13 cellular contexts compared by ENCODE assay signal in genomic region chr1:51863384-51863783, GRCh38. TPM values are rescaled to one million over a fixed set of nuclear protein-coding genes. Genes with fewer than 3 reads are reported as not detected.
DNase-seq lines count a peak whose midpoint lies in the region; ATAC-seq and TF ChIP-seq lines count a peak whose summit lies in the region.
"Had no signal": no experiment of that assay in that cellular context is flagged by ENCODE, and none has a peak within 500 bp of the region (broad histone marks: within the 10 kb centered on the region; RNA-seq: fewer than 3 reads in every experiment).

No MANE protein-coding gene starts in this region.

- no peaks in the 10 kb centered on the region for H3K27me3 Mint-ChIP-seq in CD4-positive, CD25-positive, alpha-beta regulatory T cell
- H3K27me3 Mint-ChIP-seq in T-helper 17 cell: no peaks in the 10 kb centered on the region
- no peaks in the 10 kb centered on the region for H3K27me3 Mint-ChIP-seq in mesothelial cell of epicardium (ENCODE audit: low read depth)

- no peak for TF ChIP-seq CTCF in mesothelial cell of epicardium (IDR thresholded peaks at IDR 0.05; ENCODE audit: unreplicated experiment)

- H3K4me1 ChIP-seq in CD4-positive, CD25-positive, alpha-beta regulatory T cell (ENCODE audit: control insufficient read depth, insufficient read depth, low read length, poor library complexity, severe bottlenecking): peaks cover 17% of the 10 kb centered on the region
- H3K4me1 ChIP-seq: BE2C had no signal

- peak in 2 of 3 donors; percentile 9 to 21 for DNase-seq in CD4-positive, CD25-positive, alpha-beta regulatory T cell
- DNase-seq in T-helper 17 cell (no peak), mesothelial cell of epicardium (ENCODE audit: low spot score in 2 of 2, unreplicated experiment in 2 of 2) (no peak), hippocampal formation (lab: John Stamatoyannopoulos, UW) (no peak), OCI-M2 (lab: John Stamatoyannopoulos, UW; ENCODE audit: unreplicated experiment) (no peak)
- DNase-seq: activated naive CD4-positive, alpha-beta T cell; BE2C; endodermal cell; NCI-H1048; OCI-M1 had no signal

- H3K4me1 Mint-ChIP-seq in CD4-positive, CD25-positive, alpha-beta regulatory T cell: peaks cover 37 to 52% (median 43%) of the 10 kb centered on the region in 4 donors
- H3K4me1 Mint-ChIP-seq in T-helper 17 cell (peaks cover 27% of the 10 kb centered on the region), mesothelial cell of epicardium (no peaks in the 10 kb centered on the region)

- H3K4me3 Mint-ChIP-seq in CD4-positive, CD25-positive, alpha-beta regulatory T cell: peak overlapping the region in 1 of 4 donors; percentile 9
- H3K4me3 Mint-ChIP-seq in T-helper 17 cell (no peak overlapping the region), mesothelial cell of epicardium (no peak overlapping the region)
- H3K4me3 Mint-ChIP-seq: endodermal cell had no signal

- no peaks in the 10 kb centered on the region for H3K36me3 ChIP-seq in CD4-positive, CD25-positive, alpha-beta regulatory T cell (ENCODE audit: control insufficient read depth, insufficient read depth, low read length)
- H3K36me3 ChIP-seq: BE2C had no signal

- no peak overlapping the region for H3K4me3 ChIP-seq in CD4-positive, CD25-positive, alpha-beta regulatory T cell (ENCODE audit: low read depth, low read length)

- H3K9me3 ChIP-seq in CD4-positive, CD25-positive, alpha-beta regulatory T cell (ENCODE audit: control insufficient read depth in 2 of 2, low read length in 2 of 2): no peaks in the 10 kb centered on the region
- H3K9me3 ChIP-seq in T-helper 17 cell (ENCODE audit: control insufficient read depth, low read length, poor library complexity, severe bottlenecking): no peaks in the 10 kb centered on the region
- H3K9me3 ChIP-seq: BE2C had no signal

- no peak for ATAC-seq in CD4-positive, CD25-positive, alpha-beta regulatory T cell (ENCODE audit: low read depth in 2 of 2)
- ATAC-seq in GM19351 (IDR thresholded peaks at IDR 0.05; ENCODE audit: unreplicated experiment) (peak; percentile 85), HG03196 (IDR thresholded peaks at IDR 0.05; ENCODE audit: unreplicated experiment) (peak; percentile 72), T-helper 17 cell (peak; percentile 25), HG02763 (IDR thresholded peaks at IDR 0.05; ENCODE audit: unreplicated experiment) (no peak)

- H3K9me3 Mint-ChIP-seq in CD4-positive, CD25-positive, alpha-beta regulatory T cell: no peaks in the 10 kb centered on the region
- H3K9me3 Mint-ChIP-seq in mesothelial cell of epicardium: no peaks in the 10 kb centered on the region
- H3K9me3 Mint-ChIP-seq: endodermal cell had no signal

- H3K27ac ChIP-seq in CD4-positive, CD25-positive, alpha-beta regulatory T cell (ENCODE audit: insufficient read depth, low read length, poor library complexity, severe bottlenecking): no peak overlapping the region

- no peaks in the 10 kb centered on the region for H3K27me3 ChIP-seq in CD4-positive, CD25-positive, alpha-beta regulatory T cell (ENCODE audit: control insufficient read depth, insufficient read depth, low read length)
- H3K27me3 ChIP-seq: BE2C had no signal

- peaks cover 8% of the 10 kb centered on the region for H3K36me3 Mint-ChIP-seq in CD4-positive, CD25-positive, alpha-beta regulatory T cell
- peaks cover 3% of the 10 kb centered on the region for H3K36me3 Mint-ChIP-seq in T-helper 17 cell (ENCODE audit: low read depth)
- H3K36me3 Mint-ChIP-seq in mesothelial cell of epicardium: peaks cover 2% of the 10 kb centered on the region

- peak overlapping the region; percentile 16 to 56 (median 26) for H3K27ac Mint-ChIP-seq in CD4-positive, CD25-positive, alpha-beta regulatory T cell
- H3K27ac Mint-ChIP-seq in T-helper 17 cell (no peak overlapping the region), mesothelial cell of epicardium (no peak overlapping the region)
- H3K27ac Mint-ChIP-seq: endodermal cell had no signal

RNA-seq across cellular contexts. Expression of gene NRDC, which starts 15.1 kb away (rescaled TPM):
- 143 TPM for total RNA-seq in CD4-positive, CD25-positive, alpha-beta regulatory T cell
- 10 to 100 TPM; 62.4 to 77.3 (median 74.0) TPM for polyA plus RNA-seq in CD4-positive, CD25-positive, alpha-beta regulatory T cell
- total RNA-seq in T-helper 17 cell (100 to 1,000 TPM in 1 of 2 donors, 10 to 100 TPM in 1; 97.9 to 116 TPM), mesothelial cell of epicardium (131 to 133 TPM (median 132 TPM) in 3 replicates)

Comparison
In these comparisons a context has a peak if more than half of its experiments do, and no peak if none do; other contexts are left out.
1. ATAC-seq: peak in GM19351 (single experiment), HG03196 (single experiment) and T-helper 17 cell (single experiment); none in CD4-positive, CD25-positive, alpha-beta regulatory T cell (0 of 2) and HG02763 (single experiment).
2. DNase-seq: peak in CD4-positive, CD25-positive, alpha-beta regulatory T cell (2 of 3); none in T-helper 17 cell (0 of 3), mesothelial cell of epicardium (0 of 2), hippocampal formation (0 of 2) and OCI-M2 (single experiment).
3. H3K27ac Mint-ChIP-seq: peak in CD4-positive, CD25-positive, alpha-beta regulatory T cell (3 of 3); none in T-helper 17 cell (single experiment) and mesothelial cell of epicardium (single experiment).